Comparison of ENCODE assay signal across 8 cellular contexts in the genomic region with DNA sequence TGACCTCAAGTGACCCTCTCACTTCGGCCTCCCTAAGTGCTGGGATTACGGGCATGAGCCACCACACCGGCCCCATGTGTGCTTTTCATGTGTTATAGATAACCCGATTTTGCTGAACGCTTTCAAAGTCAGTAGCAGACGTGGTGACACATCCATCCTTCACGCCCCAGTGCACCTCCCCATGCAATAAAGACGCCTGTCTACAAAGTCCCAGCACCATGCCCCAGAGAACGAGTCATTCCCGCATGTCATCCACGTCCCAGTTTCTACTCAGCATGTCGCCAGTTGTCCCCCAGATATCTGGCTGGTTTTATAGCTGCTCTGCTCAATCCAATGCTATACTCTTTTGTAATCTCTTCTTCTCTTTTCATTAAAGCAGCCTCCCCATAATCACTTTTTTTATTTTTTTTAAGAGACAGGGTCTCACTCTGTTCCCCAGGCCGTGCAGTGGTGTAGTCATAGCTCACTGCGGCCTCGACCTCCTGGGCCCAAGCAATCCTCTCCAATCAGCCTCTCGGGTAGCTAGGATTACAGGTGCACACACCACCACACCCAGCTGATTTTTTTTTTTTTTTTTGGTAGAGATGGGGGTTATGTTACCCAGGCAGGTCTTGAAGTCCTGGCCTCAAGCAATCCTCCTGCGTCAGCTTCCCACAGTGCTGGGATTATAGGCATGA. TPM values are rescaled to one million over a fixed set of nuclear protein-coding genes. Genes with fewer than 3 reads are reported as not detected.
DNase-seq lines count a peak whose midpoint lies in the region; ATAC-seq and TF ChIP-seq lines count a peak whose summit lies in the region.

No MANE protein-coding gene starts in this region.

- peak overlapping the region; percentile 20; the same call in 1 of the 2 replicates for H3K9ac ChIP-seq in SU-DHL-6 (ENCODE audit: low read length)

- H3K79me2 ChIP-seq in SU-DHL-6 (ENCODE audit: insufficient read depth, low read length): peaks cover 30% of the 10 kb centered on the region

- H3K4me1 ChIP-seq in aorta (ENCODE audit: control insufficient read depth in 1 of 2, insufficient read depth in 2 of 2, low read length in 2 of 2): no peaks in the 10 kb centered on the region

- H3K9me3 ChIP-seq in SU-DHL-6 (ENCODE audit: insufficient read depth, low read length) (no peaks in the 10 kb centered on the region), aorta (ENCODE audit: control insufficient read depth, low read length) (no peaks in the 10 kb centered on the region)

- no peaks in the 10 kb centered on the region for H4K20me1 ChIP-seq in SU-DHL-6 (ENCODE audit: low read depth, low read length)

- no peak for TF ChIP-seq CTCF in CD14-positive monocyte (IDR thresholded peaks at IDR 0.05)
- TF ChIP-seq CTCF in SU-DHL-6 (IDR thresholded peaks at IDR 0.05; ENCODE audit: insufficient read depth, low read length, poor library complexity, severe bottlenecking): no peak

- WGBS in aorta, 2 donors: 86 to 88% methylated on average over 17 of the region's 17 CpGs

- ATAC-seq in GM21723 (IDR thresholded peaks at IDR 0.05; ENCODE audit: unreplicated experiment): peak; percentile 25
- ATAC-seq in aorta (ENCODE audit: low FRiP score): no peak
- ATAC-seq in GM21619 (IDR thresholded peaks at IDR 0.05; ENCODE audit: unreplicated experiment): no peak

- intact Hi-C loops in CD14-positive monocyte (cut with micrococcal nuclease) (loop anchor here in 1 of 2 donors (5.0 kb wide), 1 partner anchor 43 kb away; the partner anchor contains the start of gene DNM2), aorta (cut with DNase I) (no loop called here)
- intact Hi-C loops in dendritic cell treated with granulocyte-macrophage colony-stimulating factor and Interleukin-4, amounts not matched to agents 40 ng/mL and 50 ng/mL, for 4 days (cut with micrococcal nuclease): no loop called here

- H3K36me3 ChIP-seq in SU-DHL-6 (ENCODE audit: low read length): no peaks in the 10 kb centered on the region
- H3K36me3 ChIP-seq in aorta (ENCODE audit: control insufficient read depth in 1 of 2, insufficient read depth in 2 of 2, low read length in 1 of 2): no peaks in the 10 kb centered on the region

- peaks cover 15% of the 10 kb centered on the region for H3F3A ChIP-seq in SU-DHL-6 (ENCODE audit: insufficient read depth)

- H3K4me3 Mint-ChIP-seq in CD14-positive monocyte: peak overlapping the region in 1 of 2 donors; percentile 56
- no peak overlapping the region for H3K4me3 Mint-ChIP-seq in dendritic cell treated with granulocyte-macrophage colony-stimulating factor and Interleukin-4, amounts not matched to agents 40 ng/mL and 50 ng/mL, for 4 days

- peak overlapping the region; percentile 63 for H3K4me2 ChIP-seq in SU-DHL-6 (ENCODE audit: low read depth, low read length, poor library complexity, severe bottlenecking)

- H3K27ac Mint-ChIP-seq in CD14-positive monocyte: peak overlapping the region; percentile 89 to 98 (median 95)
- peak overlapping the region; percentile 78 for H3K27ac Mint-ChIP-seq in dendritic cell treated with granulocyte-macrophage colony-stimulating factor and Interleukin-4, amounts not matched to agents 40 ng/mL and 50 ng/mL, for 4 days

- DNase-seq in CD14-positive monocyte (ENCODE audit: low spot score) (no peak), aorta (no peak), occipital lobe (lab: John Stamatoyannopoulos, UW) (no peak)
- peak; percentile 41 for DNase-seq in stimulated activated CD4-positive, alpha-beta T cell treated with anti-CD3 and anti-CD28 coated beads, Interleukin-4, amount 100 ng/mL, for 1 hour

- H3K27ac ChIP-seq in SU-DHL-6 (ENCODE audit: low read depth, low read length): peak overlapping the region; percentile 77
- H3K27ac ChIP-seq in aorta (ENCODE audit: low read depth in 1 of 2, low read length in 2 of 2): no peak overlapping the region

- H3K27me3 ChIP-seq in SU-DHL-6 (ENCODE audit: low read length): no peaks in the 10 kb centered on the region
- no peaks in the 10 kb centered on the region for H3K27me3 ChIP-seq in aorta (ENCODE audit: control insufficient read depth in 1 of 2, insufficient read depth in 2 of 2, low read length in 1 of 2)

- peaks cover 61% of the 10 kb centered on the region for H3K4me1 Mint-ChIP-seq in CD14-positive monocyte
- H3K4me1 Mint-ChIP-seq in dendritic cell treated with granulocyte-macrophage colony-stimulating factor and Interleukin-4, amounts not matched to agents 40 ng/mL and 50 ng/mL, for 4 days (ENCODE audit: low read depth): peaks cover 77% of the 10 kb centered on the region

- H3K4me3 ChIP-seq in SU-DHL-6 (ENCODE audit: insufficient read depth, low read length, poor library complexity, severe bottlenecking) (no peak overlapping the region), aorta (ENCODE audit: low read length in 2 of 2) (no peak overlapping the region)

- peaks cover 29 to 64% of the 10 kb centered on the region in 2 donors for H3K36me3 Mint-ChIP-seq in CD14-positive monocyte
- H3K36me3 Mint-ChIP-seq in dendritic cell treated with granulocyte-macrophage colony-stimulating factor and Interleukin-4, amounts not matched to agents 40 ng/mL and 50 ng/mL, for 4 days (ENCODE audit: low read depth): peaks cover 71% of the 10 kb centered on the region

- H3K27me3 Mint-ChIP-seq in CD14-positive monocyte (ENCODE audit: low read depth in 3 of 3): no peaks in the 10 kb centered on the region
- H3K27me3 Mint-ChIP-seq in dendritic cell treated with granulocyte-macrophage colony-stimulating factor and Interleukin-4, amounts not matched to agents 40 ng/mL and 50 ng/mL, for 4 days: no peaks in the 10 kb centered on the region

- H3K9me3 Mint-ChIP-seq in CD14-positive monocyte: peaks cover 0 to 3% (median 0%) of the 10 kb centered on the region in 7 donors
- no peaks in the 10 kb centered on the region for H3K9me3 Mint-ChIP-seq in dendritic cell treated with granulocyte-macrophage colony-stimulating factor and Interleukin-4, amounts not matched to agents 40 ng/mL and 50 ng/mL, for 4 days

- no peak overlapping the region for H2AFZ ChIP-seq in SU-DHL-6 (ENCODE audit: low read depth, low read length, severe bottlenecking)

- no peaks in the 10 kb centered on the region for H3K9me2 ChIP-seq in SU-DHL-6 (replicated peaks; ENCODE audit: insufficient read depth, low read length)

RNA-seq across cellular contexts. Expression of gene DNM2, which starts 42.5 kb away (rescaled TPM):
- polyA plus RNA-seq in CD14-positive monocyte (10 to 100 TPM; 53.0 to 69.5 TPM), aorta (10 to 100 TPM; 51.7 to 89.7 TPM)
- total RNA-seq in aorta (100 to 1,000 TPM; 118 to 160 TPM), occipital lobe (34.0 TPM)

RNA-seq across cellular contexts. Expression of gene QTRT1, which starts 59.2 kb away (rescaled TPM):
- polyA plus RNA-seq in CD14-positive monocyte (10 to 100 TPM in 1 of 2 donors, 1 to 10 TPM in 1; 9.9 to 12.3 TPM), aorta (100 to 1,000 TPM in 1 of 2 donors, 10 to 100 TPM in 1; 54.2 to 243 TPM)
- total RNA-seq in aorta (10 to 100 TPM; 25.0 to 31.5 TPM), occipital lobe (32.1 TPM)
